1 cellular context compared by ENCODE assay signal in genomic region chr4:139736257-139736626, GRCh38.
TF ChIP-seq lines count a peak whose summit lies in the region.

No MANE protein-coding gene starts in this region.

TF ChIP-seq in SK-N-SH, 30 proteins besides CTCF, POLR2A, EP300 and RAD21 (continued from another document):
- TF ChIP-seq SIN3A (IDR thresholded peaks at IDR 0.05; ENCODE audit: borderline replicate concordance, low read depth, low read length) = no peak
- no peak for TF ChIP-seq TAF1 (IDR thresholded peaks at IDR 0.05; ENCODE audit: borderline replicate concordance, low read depth, low read length)
